In genomic region chr11:82864268-82864667, GRCh38 we compare ENCODE assay signal across 8 cellular contexts. TPM values are rescaled to one million over a fixed set of nuclear protein-coding genes. Genes with fewer than 3 reads are reported as not detected.
DNase-seq lines count a peak whose midpoint lies in the region; ATAC-seq and TF ChIP-seq lines count a peak whose summit lies in the region.

No MANE protein-coding gene starts in this region.

- H3K27ac Mint-ChIP-seq in activated naive CD8-positive, alpha-beta T cell treated with anti-CD3 and anti-CD28 coated beads for 36 hours, result no peak overlapping the region
- H3K27ac Mint-ChIP-seq in activated naive CD8-positive, alpha-beta T cell treated with anti-CD3 and anti-CD28 coated beads, Interleukin-2, amount 50 U/mL, for 24 hours, result no peak overlapping the region

- H3K27me3 Mint-ChIP-seq in activated naive CD8-positive, alpha-beta T cell treated with anti-CD3 and anti-CD28 coated beads for 36 hours, result no peaks in the 10 kb centered on the region
- no peaks in the 10 kb centered on the region for H3K27me3 Mint-ChIP-seq in activated naive CD8-positive, alpha-beta T cell treated with anti-CD3 and anti-CD28 coated beads, Interleukin-2, amount 50 U/mL, for 24 hours

- H3K36me3 ChIP-seq in SJCRH30 (no peaks in the 10 kb centered on the region), lower lobe of right lung (no peaks in the 10 kb centered on the region)

- no peaks in the 10 kb centered on the region; the same call in 1 of the 2 replicates for H3K9me3 ChIP-seq in SJCRH30 (replicated peaks)
- no peaks in the 10 kb centered on the region for H3K9me3 ChIP-seq in lower lobe of right lung

- no peaks in the 10 kb centered on the region for H3K36me3 Mint-ChIP-seq in activated naive CD8-positive, alpha-beta T cell treated with anti-CD3 and anti-CD28 coated beads for 36 hours
- no peaks in the 10 kb centered on the region for H3K36me3 Mint-ChIP-seq in activated naive CD8-positive, alpha-beta T cell treated with anti-CD3 and anti-CD28 coated beads, Interleukin-2, amount 50 U/mL, for 24 hours (ENCODE audit: low read depth)

- peak; percentile 78 for TF ChIP-seq CTCF in LNCaP clone FGC (IDR thresholded peaks at IDR 0.05; ENCODE audit: control insufficient read depth, extremely low read depth, insufficient read depth)
- peak; percentile 59 for TF ChIP-seq CTCF in lower lobe of right lung (IDR thresholded peaks at IDR 0.05)

- H3K4me3 ChIP-seq in LNCaP clone FGC (ENCODE audit: low read depth, low read length) (no peak overlapping the region), SJCRH30 (no peak overlapping the region), lower lobe of right lung (no peak overlapping the region)

- no peak for ATAC-seq in activated naive CD8-positive, alpha-beta T cell treated with anti-CD3 and anti-CD28 coated beads, Interleukin-2, amount 50 U/mL, for 24 hours
- ATAC-seq in lower lobe of right lung, result peak; percentile 88 to 89
- no peak for ATAC-seq in activated CD4-positive, CD25-positive, alpha-beta regulatory T cell treated with anti-CD3 and anti-CD28 coated beads, Interleukin-2, amount 50 U/mL, for 24 hours
- ATAC-seq in HG02588 (IDR thresholded peaks at IDR 0.05; ENCODE audit: unreplicated experiment), result no peak

- no peak overlapping the region for H3K4me3 Mint-ChIP-seq in activated naive CD8-positive, alpha-beta T cell treated with anti-CD3 and anti-CD28 coated beads for 36 hours
- H3K4me3 Mint-ChIP-seq in activated naive CD8-positive, alpha-beta T cell treated with anti-CD3 and anti-CD28 coated beads, Interleukin-2, amount 50 U/mL, for 24 hours, result no peak overlapping the region

- no peak overlapping the region for H3K27ac ChIP-seq in SJCRH30
- no peak overlapping the region for H3K27ac ChIP-seq in lower lobe of right lung

- no peaks in the 10 kb centered on the region for H3K9me3 Mint-ChIP-seq in activated naive CD8-positive, alpha-beta T cell treated with anti-CD3 and anti-CD28 coated beads for 36 hours
- no peaks in the 10 kb centered on the region for H3K9me3 Mint-ChIP-seq in activated naive CD8-positive, alpha-beta T cell treated with anti-CD3 and anti-CD28 coated beads, Interleukin-2, amount 50 U/mL, for 24 hours

- intact Hi-C loops in lower lobe of right lung (cut with DNase I), result no loop called here

- H3K27me3 ChIP-seq in SJCRH30 (no peaks in the 10 kb centered on the region), lower lobe of right lung (ENCODE audit: low read depth) (no peaks in the 10 kb centered on the region)

- H3K4me1 ChIP-seq in SJCRH30, result 0 out of 2 replicates have a peak, but pooled peaks cover 2% of the 10 kb centered on the region
- peaks cover 35% of the 10 kb centered on the region for H3K4me1 ChIP-seq in lower lobe of right lung

- peak; percentile 18 for DNase-seq in activated naive CD8-positive, alpha-beta T cell treated with anti-CD3 and anti-CD28 coated beads for 36 hours
- DNase-seq in activated naive CD8-positive, alpha-beta T cell treated with anti-CD3 and anti-CD28 coated beads, Interleukin-2, amount 50 U/mL, for 24 hours, result no peak
- DNase-seq in LNCaP clone FGC (ENCODE audit: low read depth) (peak; percentile 36), SJCRH30 (peak; percentile 53 to 74), ecto neural progenitor cell (ENCODE audit: low spot score) (peak; percentile 68), lower lobe of right lung (peak; percentile 77)

- H3K4me1 Mint-ChIP-seq in activated naive CD8-positive, alpha-beta T cell treated with anti-CD3 and anti-CD28 coated beads for 36 hours, result peaks cover 20% of the 10 kb centered on the region
- H3K4me1 Mint-ChIP-seq in activated naive CD8-positive, alpha-beta T cell treated with anti-CD3 and anti-CD28 coated beads, Interleukin-2, amount 50 U/mL, for 24 hours, result peaks cover 19% of the 10 kb centered on the region

RNA-seq across cellular contexts. Expression of gene PRCP, which starts 36.0 kb away (rescaled TPM):
- total RNA-seq in activated naive CD8-positive, alpha-beta T cell treated with anti-CD3 and anti-CD28 coated beads for 36 hours, result 10 to 100 TPM; 30.3 to 30.8 TPM
- 65.8 and 72.1 TPM in 2 replicates for total RNA-seq in SJCRH30 (2014; rRNA removed; shearing (Covaris generic))
- total RNA-seq in lower lobe of right lung, result 67.9 TPM

RNA-seq across cellular contexts. Expression of gene DDIAS, which starts 37.3 kb away (rescaled TPM):
- 10 to 100 TPM; 28.8 to 31.8 TPM for total RNA-seq in activated naive CD8-positive, alpha-beta T cell treated with anti-CD3 and anti-CD28 coated beads for 36 hours
- total RNA-seq in SJCRH30 (2014; rRNA removed; shearing (Covaris generic)), result 56.7 and 58.7 TPM in 2 replicates
- total RNA-seq in lower lobe of right lung, result 13.3 TPM

Comparison
In these comparisons a context has a peak if more than half of its experiments do, and no peak if none do; other contexts are left out.
1. ATAC-seq: peak in lower lobe of right lung (2 of 2); none in activated naive CD8-positive, alpha-beta T cell treated with anti-CD3 and anti-CD28 coated beads, Interleukin-2, amount 50 U/mL, for 24 hours (single experiment), activated CD4-positive, CD25-positive, alpha-beta regulatory T cell treated with anti-CD3 and anti-CD28 coated beads, Interleukin-2, amount 50 U/mL, for 24 hours (0 of 2) and HG02588 (single experiment).